Comparison of ENCODE assay signal across 2 cellular contexts in the genomic region with DNA sequence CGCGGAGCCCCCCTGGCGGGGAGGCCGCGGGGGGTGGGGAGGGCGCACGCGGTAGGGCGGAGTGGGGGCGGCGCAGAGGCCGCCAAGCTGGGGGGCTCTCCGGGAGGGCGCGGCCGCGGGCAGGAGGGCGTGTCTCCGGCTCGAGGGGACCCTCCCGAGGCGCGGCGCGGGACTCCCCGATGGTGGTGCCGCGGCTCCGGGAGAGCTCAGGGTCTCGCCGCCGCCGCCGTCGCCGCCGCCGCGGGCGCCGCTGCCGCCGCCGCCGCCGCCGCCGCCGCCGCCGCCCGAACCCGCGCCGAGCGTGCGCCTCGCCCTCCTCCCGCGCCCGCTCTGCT.
TF ChIP-seq lines count a peak whose summit lies in the region.

A gene (plus strand): TSS at position 314 of the 335 bp plus-strand sequence. CDS start 27 bp downstream, outside the sequence.

TF ChIP-seq in GM23338, 12 proteins besides CTCF, POLR2A, EP300 and RAD21 (continued from another document):
- TF ChIP-seq, protein P1, sequence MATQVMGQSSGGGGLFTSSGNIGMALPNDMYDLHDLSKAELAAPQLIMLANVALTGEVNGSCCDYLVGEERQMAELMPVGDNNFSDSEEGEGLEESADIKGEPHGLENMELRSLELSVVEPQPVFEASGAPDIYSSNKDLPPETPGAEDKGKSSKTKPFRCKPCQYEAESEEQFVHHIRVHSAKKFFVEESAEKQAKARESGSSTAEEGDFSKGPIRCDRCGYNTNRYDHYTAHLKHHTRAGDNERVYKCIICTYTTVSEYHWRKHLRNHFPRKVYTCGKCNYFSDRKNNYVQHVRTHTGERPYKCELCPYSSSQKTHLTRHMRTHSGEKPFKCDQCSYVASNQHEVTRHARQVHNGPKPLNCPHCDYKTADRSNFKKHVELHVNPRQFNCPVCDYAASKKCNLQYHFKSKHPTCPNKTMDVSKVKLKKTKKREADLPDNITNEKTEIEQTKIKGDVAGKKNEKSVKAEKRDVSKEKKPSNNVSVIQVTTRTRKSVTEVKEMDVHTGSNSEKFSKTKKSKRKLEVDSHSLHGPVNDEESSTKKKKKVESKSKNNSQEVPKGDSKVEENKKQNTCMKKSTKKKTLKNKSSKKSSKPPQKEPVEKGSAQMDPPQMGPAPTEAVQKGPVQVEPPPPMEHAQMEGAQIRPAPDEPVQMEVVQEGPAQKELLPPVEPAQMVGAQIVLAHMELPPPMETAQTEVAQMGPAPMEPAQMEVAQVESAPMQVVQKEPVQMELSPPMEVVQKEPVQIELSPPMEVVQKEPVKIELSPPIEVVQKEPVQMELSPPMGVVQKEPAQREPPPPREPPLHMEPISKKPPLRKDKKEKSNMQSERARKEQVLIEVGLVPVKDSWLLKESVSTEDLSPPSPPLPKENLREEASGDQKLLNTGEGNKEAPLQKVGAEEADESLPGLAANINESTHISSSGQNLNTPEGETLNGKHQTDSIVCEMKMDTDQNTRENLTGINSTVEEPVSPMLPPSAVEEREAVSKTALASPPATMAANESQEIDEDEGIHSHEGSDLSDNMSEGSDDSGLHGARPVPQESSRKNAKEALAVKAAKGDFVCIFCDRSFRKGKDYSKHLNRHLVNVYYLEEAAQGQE (IDR thresholded peaks at IDR 0.05; ENCODE audit: unreplicated experiment): no peak
- no peak for TF ChIP-seq EZH2 (IDR thresholded peaks at IDR 0.05; ENCODE audit: low read depth, unreplicated experiment)
- no peak for TF ChIP-seq STAT1 (IDR thresholded peaks at IDR 0.05; ENCODE audit: unreplicated experiment)
TF ChIP-seq in GM23338: peak in this region for 0.

TF ChIP-seq in WTC11, 78 proteins besides CTCF, POLR2A, EP300 and RAD21 (continued from another document):
- TF ChIP-seq, protein P2, sequence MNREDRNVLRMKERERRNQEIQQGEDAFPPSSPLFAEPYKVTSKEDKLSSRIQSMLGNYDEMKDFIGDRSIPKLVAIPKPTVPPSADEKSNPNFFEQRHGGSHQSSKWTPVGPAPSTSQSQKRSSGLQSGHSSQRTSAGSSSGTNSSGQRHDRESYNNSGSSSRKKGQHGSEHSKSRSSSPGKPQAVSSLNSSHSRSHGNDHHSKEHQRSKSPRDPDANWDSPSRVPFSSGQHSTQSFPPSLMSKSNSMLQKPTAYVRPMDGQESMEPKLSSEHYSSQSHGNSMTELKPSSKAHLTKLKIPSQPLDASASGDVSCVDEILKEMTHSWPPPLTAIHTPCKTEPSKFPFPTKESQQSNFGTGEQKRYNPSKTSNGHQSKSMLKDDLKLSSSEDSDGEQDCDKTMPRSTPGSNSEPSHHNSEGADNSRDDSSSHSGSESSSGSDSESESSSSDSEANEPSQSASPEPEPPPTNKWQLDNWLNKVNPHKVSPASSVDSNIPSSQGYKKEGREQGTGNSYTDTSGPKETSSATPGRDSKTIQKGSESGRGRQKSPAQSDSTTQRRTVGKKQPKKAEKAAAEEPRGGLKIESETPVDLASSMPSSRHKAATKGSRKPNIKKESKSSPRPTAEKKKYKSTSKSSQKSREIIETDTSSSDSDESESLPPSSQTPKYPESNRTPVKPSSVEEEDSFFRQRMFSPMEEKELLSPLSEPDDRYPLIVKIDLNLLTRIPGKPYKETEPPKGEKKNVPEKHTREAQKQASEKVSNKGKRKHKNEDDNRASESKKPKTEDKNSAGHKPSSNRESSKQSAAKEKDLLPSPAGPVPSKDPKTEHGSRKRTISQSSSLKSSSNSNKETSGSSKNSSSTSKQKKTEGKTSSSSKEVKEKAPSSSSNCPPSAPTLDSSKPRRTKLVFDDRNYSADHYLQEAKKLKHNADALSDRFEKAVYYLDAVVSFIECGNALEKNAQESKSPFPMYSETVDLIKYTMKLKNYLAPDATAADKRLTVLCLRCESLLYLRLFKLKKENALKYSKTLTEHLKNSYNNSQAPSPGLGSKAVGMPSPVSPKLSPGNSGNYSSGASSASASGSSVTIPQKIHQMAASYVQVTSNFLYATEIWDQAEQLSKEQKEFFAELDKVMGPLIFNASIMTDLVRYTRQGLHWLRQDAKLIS (CRISPR knock-in tag; IDR thresholded peaks at IDR 0.05; ENCODE audit: borderline replicate concordance): no peak
- TF ChIP-seq OVOL2 (CRISPR knock-in tag; IDR thresholded peaks at IDR 0.05; ENCODE audit: borderline replicate concordance): no peak
- TF ChIP-seq, protein P3, sequence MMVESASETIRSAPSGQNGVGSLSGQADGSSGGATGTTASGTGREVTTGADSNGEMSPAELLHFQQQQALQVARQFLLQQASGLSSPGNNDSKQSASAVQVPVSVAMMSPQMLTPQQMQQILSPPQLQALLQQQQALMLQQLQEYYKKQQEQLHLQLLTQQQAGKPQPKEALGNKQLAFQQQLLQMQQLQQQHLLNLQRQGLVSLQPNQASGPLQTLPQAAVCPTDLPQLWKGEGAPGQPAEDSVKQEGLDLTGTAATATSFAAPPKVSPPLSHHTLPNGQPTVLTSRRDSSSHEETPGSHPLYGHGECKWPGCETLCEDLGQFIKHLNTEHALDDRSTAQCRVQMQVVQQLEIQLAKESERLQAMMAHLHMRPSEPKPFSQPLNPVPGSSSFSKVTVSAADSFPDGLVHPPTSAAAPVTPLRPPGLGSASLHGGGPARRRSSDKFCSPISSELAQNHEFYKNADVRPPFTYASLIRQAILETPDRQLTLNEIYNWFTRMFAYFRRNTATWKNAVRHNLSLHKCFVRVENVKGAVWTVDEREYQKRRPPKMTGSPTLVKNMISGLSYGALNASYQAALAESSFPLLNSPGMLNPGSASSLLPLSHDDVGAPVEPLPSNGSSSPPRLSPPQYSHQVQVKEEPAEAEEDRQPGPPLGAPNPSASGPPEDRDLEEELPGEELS (CRISPR knock-in tag; IDR thresholded peaks at IDR 0.05): no peak
- TF ChIP-seq SOX15 (CRISPR knock-in tag; IDR thresholded peaks at IDR 0.05): no peak
